9 cellular contexts compared by ENCODE assay signal in the genomic region with DNA sequence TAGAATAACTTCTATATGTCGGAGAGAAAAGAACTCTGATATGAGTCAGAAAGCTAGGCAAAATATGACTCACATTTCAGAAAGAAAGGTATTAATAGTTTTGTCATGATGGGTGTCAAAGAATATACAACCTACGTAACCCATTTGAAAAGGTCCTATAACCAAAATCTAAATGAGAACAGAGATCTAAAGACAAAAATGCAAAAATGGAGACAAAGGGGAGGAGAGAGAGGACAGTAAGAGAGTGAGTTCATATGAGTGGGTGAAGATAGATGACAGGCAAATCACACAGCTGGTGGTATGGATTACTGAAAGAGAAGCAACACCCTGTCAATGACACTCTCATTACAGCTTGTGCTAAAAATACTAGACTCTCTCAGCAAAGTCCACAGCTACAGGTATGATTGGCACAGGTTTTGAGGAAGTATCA. TPM values are rescaled to one million over a fixed set of nuclear protein-coding genes. Genes with fewer than 3 reads are reported as not detected.
DNase-seq lines count a peak whose midpoint lies in the region; ATAC-seq and TF ChIP-seq lines count a peak whose summit lies in the region.
"Had no signal": no experiment of that assay in that cellular context is flagged by ENCODE, and none has a peak within 500 bp of the region (broad histone marks: within the 10 kb centered on the region; RNA-seq: fewer than 3 reads in every experiment).

No MANE protein-coding gene starts in this region.

- peak; percentile 5 for DNase-seq in NCI-H82 (lab: John Stamatoyannopoulos, UW)
- DNase-seq in NCI-H82 treated with DMSO at 0.1 percent for 48 hours (lab: John Stamatoyannopoulos, UW; ENCODE audit: unreplicated experiment), result no peak
- DNase-seq in memory B cell (ENCODE audit: low spot score in 2 of 2), result no peak
- no peak for DNase-seq in osteoblast (ENCODE audit: insufficient read length, low spot score, missing footprints)
- no peak for DNase-seq in adrenal gland
- DNase-seq in transverse colon, result no peak
- DNase-seq: NCI-H524 treated with DMSO at 0.1 percent for 48 hours had no signal

- no peaks in the 10 kb centered on the region for H4K20me1 ChIP-seq in osteoblast (ENCODE audit: insufficient read depth, low read length)

- H3K4me1 ChIP-seq in osteoblast (ENCODE audit: insufficient read depth, low read length) (no peaks in the 10 kb centered on the region), adrenal gland (replicated peaks in 1 of 2) (no peaks in the 10 kb centered on the region), transverse colon (peaks cover 0 to 7% (median 0%) of the 10 kb centered on the region in 4 donors)

- H3K9me3 ChIP-seq in osteoblast (ENCODE audit: low read depth, low read length), result no peaks in the 10 kb centered on the region
- no peaks in the 10 kb centered on the region for H3K9me3 ChIP-seq in adrenal gland (replicated peaks in 1 of 3)
- H3K9me3 ChIP-seq in transverse colon, result no peaks in the 10 kb centered on the region

- H3K36me3 ChIP-seq in osteoblast (ENCODE audit: insufficient read depth, low read length) (peaks cover 41% of the 10 kb centered on the region), adrenal gland (replicated peaks in 1 of 2) (peaks cover 0 to 24% of the 10 kb centered on the region in 2 donors), transverse colon (peaks cover 0 to 44% (median 12%) of the 10 kb centered on the region in 4 donors)

- WGBS in adrenal gland, 4 donors, result 89 to 97% (median 94%) methylated on average over 2 of the region's 2 CpGs
- 85 to 91% methylated on average over 2 of the region's 2 CpGs for WGBS in transverse colon (ENCODE audit: low coverage in 1 of 2), 2 donors

- H3K79me2 ChIP-seq in osteoblast (ENCODE audit: insufficient read depth, low read length), result no peaks in the 10 kb centered on the region

- in situ Hi-C loops in transverse colon (cut with MboI; ENCODE audit: low pct_ligation_motif_present in 1 of 4, low pct_unique_long_range_greater_than_20kb in 1 of 4, low sequenced_read_pairs in 3 of 4), result no loop called here

- H3K27ac ChIP-seq in osteoblast (ENCODE audit: low read depth, low read length), result no peak overlapping the region
- H3K27ac ChIP-seq in adrenal gland, result no peak overlapping the region
- H3K27ac ChIP-seq in transverse colon, result no peak overlapping the region

- TF ChIP-seq CTCF in osteoblast (IDR thresholded peaks at IDR 0.05; ENCODE audit: extremely low read depth, low read depth, low read length), result no peak
- no peak for TF ChIP-seq CTCF in adrenal gland (IDR thresholded peaks at IDR 0.05)
- no peak for TF ChIP-seq CTCF in transverse colon (IDR thresholded peaks at IDR 0.05)

- intact Hi-C loops in adrenal gland (cut with DNase I), result no loop called here
- intact Hi-C loops in transverse colon (cut with DNase I; ENCODE audit: low total_unique reads), result no loop called here

- no peak overlapping the region for H3K4me3 ChIP-seq in osteoblast (ENCODE audit: insufficient read depth, low read length)
- H3K4me3 ChIP-seq in adrenal gland, result no peak overlapping the region
- no peak overlapping the region for H3K4me3 ChIP-seq in transverse colon

- H3K27me3 ChIP-seq in osteoblast (ENCODE audit: insufficient read depth, low read length), result no peaks in the 10 kb centered on the region
- H3K27me3 ChIP-seq in adrenal gland, result no peaks in the 10 kb centered on the region
- no peaks in the 10 kb centered on the region for H3K27me3 ChIP-seq in transverse colon

- no peak overlapping the region for H3K4me2 ChIP-seq in osteoblast (ENCODE audit: insufficient read depth, low read length)

- H3K27me3 Mint-ChIP-seq in memory B cell, result no peaks in the 10 kb centered on the region

- H3K4me1 Mint-ChIP-seq in memory B cell, result peaks cover 7% of the 10 kb centered on the region

- peak overlapping the region; percentile 62 for H3K27ac Mint-ChIP-seq in memory B cell

- no peaks in the 10 kb centered on the region for H3K9me3 Mint-ChIP-seq in memory B cell

- peak; percentile 73 for ATAC-seq in GM21786 (IDR thresholded peaks at IDR 0.05; ENCODE audit: unreplicated experiment)
- peak; percentile 82 for ATAC-seq in HG03558 (IDR thresholded peaks at IDR 0.05; ENCODE audit: extremely low read depth, unreplicated experiment)
- peak; percentile 97 for ATAC-seq in memory B cell (ENCODE audit: low read depth)

- no peak overlapping the region for H2AFZ ChIP-seq in osteoblast (ENCODE audit: low read length)

- no peak for TF ChIP-seq EP300 in transverse colon (IDR thresholded peaks at IDR 0.05; ENCODE audit: low read depth)

- H3K36me3 Mint-ChIP-seq in memory B cell, result peaks cover 31% of the 10 kb centered on the region

- TF ChIP-seq POLR2A in adrenal gland (IDR thresholded peaks at IDR 0.05) (no peak), transverse colon (IDR thresholded peaks at IDR 0.05) (no peak)

- no peak overlapping the region for H3K4me3 Mint-ChIP-seq in memory B cell

RNA-seq across cellular contexts. Expression of a gene that starts 25.6 kb away (rescaled TPM):
- total RNA-seq in osteoblast (26.8 and 28.0 TPM in 2 replicates), adrenal gland (10 to 100 TPM in 7 of 8 donors, 1 to 10 TPM in 1; 9.3 to 23.8 (median 15.8) TPM), transverse colon (10 to 100 TPM in 2 of 4 donors, 1 to 10 TPM in 1, under 1 TPM in 1; 0.75 to 22.5 (median 12.0) TPM)
- polyA plus RNA-seq in adrenal gland, result 10 to 100 TPM in 1 of 3 donors, 1 to 10 TPM in 2; 5.4 to 20.0 (median 7.0) TPM

RNA-seq across cellular contexts. Expression of a gene that starts 26.0 kb away (rescaled TPM):
- 45.4 and 52.8 TPM in 2 replicates for total RNA-seq in osteoblast
- total RNA-seq in adrenal gland, result 10 to 100 TPM; 18.5 to 39.6 (median 34.2) TPM
- polyA plus RNA-seq in adrenal gland, result 10 to 100 TPM; 11.1 to 43.0 (median 19.7) TPM
- total RNA-seq in transverse colon, result 100 to 1,000 TPM in 1 of 4 donors, 10 to 100 TPM in 3; 16.1 to 135 (median 70.9) TPM
